Comparison of ENCODE assay signal across 8 cellular contexts in the genomic region with DNA sequence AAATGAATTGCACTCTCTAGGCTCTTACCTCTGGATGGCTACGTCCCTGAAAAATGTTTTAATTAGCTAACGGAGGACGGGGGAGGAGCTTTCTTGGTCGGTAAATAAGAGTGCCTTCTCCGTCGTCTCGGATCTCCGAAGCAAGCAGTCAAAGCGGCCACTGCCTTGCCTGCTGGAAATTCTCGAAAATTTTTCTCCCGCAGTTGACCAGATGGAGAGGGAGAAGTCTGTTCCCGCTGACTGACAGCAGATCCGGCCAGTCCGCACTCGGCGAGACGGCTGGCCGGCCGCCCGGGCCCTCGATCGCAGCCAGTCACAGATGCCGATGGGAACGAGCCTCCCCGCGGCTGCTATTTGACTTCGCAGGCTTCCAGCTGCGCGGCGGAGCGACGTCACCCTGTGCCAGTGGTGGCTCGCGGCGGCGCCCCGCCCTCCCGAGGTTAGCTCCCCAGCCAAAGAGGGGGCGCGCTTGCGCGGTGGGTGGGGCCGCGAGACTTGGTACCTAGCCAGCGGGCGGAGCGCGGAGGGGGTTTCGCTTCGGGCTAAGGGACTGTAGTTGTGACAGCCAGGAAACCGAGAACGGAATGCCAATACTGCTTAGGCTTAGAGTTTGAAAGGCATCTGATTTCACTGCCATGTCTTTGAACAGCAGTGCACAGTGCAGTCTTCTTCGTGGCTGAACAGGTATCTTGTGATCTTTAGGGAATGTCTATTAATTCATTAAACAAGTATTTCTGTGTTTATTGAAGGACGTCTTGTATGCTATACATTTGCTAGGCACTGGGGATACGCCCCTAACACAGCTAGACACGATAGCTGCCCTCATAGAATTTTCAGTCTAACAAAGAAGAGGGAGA. TPM values are rescaled to one million over a fixed set of nuclear protein-coding genes. Genes with fewer than 3 reads are reported as not detected.
DNase-seq lines count a peak whose midpoint lies in the region; ATAC-seq and TF ChIP-seq lines count a peak whose summit lies in the region.

A gene (minus strand): TSS at position 184 of the 857 bp plus-strand sequence. CDS start 5,978 bp downstream, outside the sequence.

- peak; percentile 6 for TF ChIP-seq CTCF in C4-2B (conservative IDR thresholded peaks at IDR 0.05)

- DNase-seq in NCI-H748 treated with DMSO at 0.1 percent for 48 hours (lab: John Stamatoyannopoulos, UW) (peak; percentile 87), dedifferentiated amniotic fluid mesenchymal stem cell (ENCODE audit: extremely low spot score) (peak; percentile 98), left lobe of liver (ENCODE audit: low spot score) (peak; percentile 100)
- DNase-seq in activated CD4-positive, alpha-beta T cell treated with anti-CD3 and anti-CD28 coated beads, Interleukin-2, amount 50 U/mL, for 24 hours (ENCODE audit: low read depth in 1 of 2, low spot score in 1 of 2): peak; percentile 95 to 96
- DNase-seq in stimulated activated CD4-positive, alpha-beta T cell treated with anti-CD3 and anti-CD28 coated beads, Interleukin-2, amount 100 ng/mL, for 4 hours (ENCODE audit: low read depth): peak; percentile 98

- H3K27ac ChIP-seq in C4-2B: peak within 1 kb of the TSS; percentile 93

- ATAC-seq in GM19372 (IDR thresholded peaks at IDR 0.05; ENCODE audit: low read depth, unreplicated experiment) (peak; percentile 82), HG03558 (IDR thresholded peaks at IDR 0.05; ENCODE audit: extremely low read depth, unreplicated experiment) (peak; percentile 84), left lobe of liver (peak; percentile 92)

RNA-seq across cellular contexts. Expression of the gene that starts here (rescaled TPM):
- total RNA-seq in left lobe of liver: 14.2 TPM

Comparison
In these comparisons a context has a peak if more than half of its experiments do, and no peak if none do; other contexts are left out.
1. Peak in every context shown above with its lines: DNase-seq, ATAC-seq and H3K27ac ChIP-seq.